In genomic region chr2:101173707-101174295, GRCh38 we compare ENCODE assay signal across 11 cellular contexts. TPM values are rescaled to one million over a fixed set of nuclear protein-coding genes. Genes with fewer than 3 reads are reported as not detected.
DNase-seq lines count a peak whose midpoint lies in the region; ATAC-seq and TF ChIP-seq lines count a peak whose summit lies in the region.
"Had no signal": no experiment of that assay in that cellular context is flagged by ENCODE, and none has a peak within 500 bp of the region (broad histone marks: within the 10 kb centered on the region; RNA-seq: fewer than 3 reads in every experiment).

No MANE protein-coding gene starts in this region.

- H3K27ac Mint-ChIP-seq in CD4-positive, CD25-positive, alpha-beta regulatory T cell: peak overlapping the region; percentile 15 to 84 (median 83)
- no peak overlapping the region for H3K27ac Mint-ChIP-seq in HFFc6

- DNase-seq in CD4-positive, CD25-positive, alpha-beta regulatory T cell: peak in 1 of 3 donors; percentile 65
- DNase-seq in GM13976 (ENCODE audit: low spot score) (peak; percentile 38), mucosa of gallbladder (ENCODE audit: low spot score) (peak; percentile 27), HFFc6 (no peak)
- peak; percentile 28 for DNase-seq in activated CD8-positive, alpha-beta memory T cell treated with anti-CD3 and anti-CD28 coated beads, Interleukin-2, amount 50 U/mL, for 4 hours
- DNase-seq: DMS79 treated with DMSO at 0.1 percent for 48 hours, retina, SHP77 had no signal

- H3K9me3 ChIP-seq in CD4-positive, CD25-positive, alpha-beta regulatory T cell (ENCODE audit: control insufficient read depth in 2 of 2, low read length in 2 of 2): peaks cover 3 to 8% of the 10 kb centered on the region in 2 experiments
- H3K9me3 ChIP-seq: gastrocnemius medialis had no signal

- no peak overlapping the region for H3K27ac ChIP-seq in CD4-positive, CD25-positive, alpha-beta regulatory T cell (ENCODE audit: insufficient read depth, low read length, poor library complexity, severe bottlenecking)
- H3K27ac ChIP-seq: gastrocnemius medialis had no signal

- peak overlapping the region in 1 of 4 donors; percentile 2 for H3K4me3 Mint-ChIP-seq in CD4-positive, CD25-positive, alpha-beta regulatory T cell
- no peak overlapping the region for H3K4me3 Mint-ChIP-seq in HFFc6

- H3K36me3 Mint-ChIP-seq in CD4-positive, CD25-positive, alpha-beta regulatory T cell: no peaks in the 10 kb centered on the region
- peaks cover 9% of the 10 kb centered on the region for H3K36me3 Mint-ChIP-seq in HFFc6 (ENCODE audit: low read depth)

- no peak overlapping the region for H3K4me3 ChIP-seq in CD4-positive, CD25-positive, alpha-beta regulatory T cell (ENCODE audit: low read depth, low read length)
- H3K4me3 ChIP-seq: gastrocnemius medialis had no signal

- H3K27me3 ChIP-seq in CD4-positive, CD25-positive, alpha-beta regulatory T cell (ENCODE audit: control insufficient read depth, insufficient read depth, low read length): no peaks in the 10 kb centered on the region
- H3K27me3 ChIP-seq: gastrocnemius medialis had no signal

- ATAC-seq in CD4-positive, CD25-positive, alpha-beta regulatory T cell (ENCODE audit: low read depth in 2 of 2): peak; percentile 69 to 83
- ATAC-seq in GM21367 (IDR thresholded peaks at IDR 0.05; ENCODE audit: unreplicated experiment) (no peak), GM21515 (IDR thresholded peaks at IDR 0.05; ENCODE audit: unreplicated experiment) (no peak)

- in situ Hi-C loops in GM13976 (cut with MboI; ENCODE audit: low sequenced_read_pairs, unreplicated experiment): loop anchor here (25.0 kb wide), 1 partner anchor 562 kb away; no protein-coding TSS in a partner anchor

- no peak for TF ChIP-seq CTCF in GM13976 (IDR thresholded peaks at IDR 0.05; ENCODE audit: borderline replicate concordance, control extremely low read depth, extremely low read depth, insufficient read depth, missing control alignments)
- TF ChIP-seq CTCF in HFFc6 (IDR thresholded peaks at IDR 0.05): no peak

- H3K27me3 Mint-ChIP-seq in CD4-positive, CD25-positive, alpha-beta regulatory T cell: no peaks in the 10 kb centered on the region
- H3K27me3 Mint-ChIP-seq in HFFc6 (ENCODE audit: insufficient read depth): peaks cover 19% of the 10 kb centered on the region

- H3K4me1 Mint-ChIP-seq in CD4-positive, CD25-positive, alpha-beta regulatory T cell: peaks cover 6 to 17% (median 13%) of the 10 kb centered on the region in 4 donors
- peaks cover 12% of the 10 kb centered on the region for H3K4me1 Mint-ChIP-seq in HFFc6 (ENCODE audit: low read depth)

- peaks cover 0 to 15% (median 3%) of the 10 kb centered on the region in 7 donors for H3K9me3 Mint-ChIP-seq in CD4-positive, CD25-positive, alpha-beta regulatory T cell
- peaks cover 18% of the 10 kb centered on the region for H3K9me3 Mint-ChIP-seq in HFFc6

- no peaks in the 10 kb centered on the region for H3K36me3 ChIP-seq in CD4-positive, CD25-positive, alpha-beta regulatory T cell (ENCODE audit: control insufficient read depth, insufficient read depth, low read length)
- H3K36me3 ChIP-seq: gastrocnemius medialis had no signal

- H3K4me1 ChIP-seq in CD4-positive, CD25-positive, alpha-beta regulatory T cell (ENCODE audit: control insufficient read depth, insufficient read depth, low read length, poor library complexity, severe bottlenecking): peaks cover 3% of the 10 kb centered on the region
- H3K4me1 ChIP-seq: gastrocnemius medialis had no signal

RNA-seq across cellular contexts. Expression of gene TBC1D8, which starts 22.6 kb away (rescaled TPM):
- 1.0 TPM for total RNA-seq in CD4-positive, CD25-positive, alpha-beta regulatory T cell
- 1 to 10 TPM in 1 of 4 donors, under 1 TPM in 3; 0.48 to 1.1 (median 0.73) TPM for polyA plus RNA-seq in CD4-positive, CD25-positive, alpha-beta regulatory T cell
- 72.1 TPM for total RNA-seq in mucosa of gallbladder
- total RNA-seq in HFFc6 (2021; fragmentation: NEBNext Ultra II Directional; extraction: Animal tissue kit (Norgen Biotek cat#: 25700)): 1 to 10 TPM; 1.2 to 2.0 (median 1.5) TPM

Comparison
In these comparisons a context has a peak if more than half of its experiments do, and no peak if none do; other contexts are left out.
1. ATAC-seq: peak in CD4-positive, CD25-positive, alpha-beta regulatory T cell (2 of 2); none in GM21367 (single experiment) and GM21515 (single experiment).
2. RNA of gene TBC1D8, which starts 22.6 kb away (total RNA-seq): 72.1 TPM in mucosa of gallbladder (single experiment); 1.2 to 2.0 TPM in HFFc6 and 1.0 TPM in CD4-positive, CD25-positive, alpha-beta regulatory T cell (single experiment); every median in the first group is over 10 times any median in the second.